ENCODE assay signal across 8 cellular contexts in genomic region chr14:103819503-103820307, GRCh38. TPM values are rescaled to one million over a fixed set of nuclear protein-coding genes. Genes with fewer than 3 reads are reported as not detected.
DNase-seq lines count a peak whose midpoint lies in the region; ATAC-seq, FAIRE-seq and TF ChIP-seq lines count a peak whose summit lies in the region.

No MANE protein-coding gene starts in this region.

- peak; percentile 77 for DNase-seq in COLO829 (ENCODE audit: low spot score)
- peak; percentile 86 for DNase-seq in NCI-H2107 (lab: John Stamatoyannopoulos, UW)
- peak; percentile 45 for DNase-seq in dermis blood vessel endothelial cell
- DNase-seq in mesothelial cell of epicardium (ENCODE audit: low spot score in 2 of 2, unreplicated experiment in 2 of 2) = no peak
- DNase-seq in RCC 7860 (ENCODE audit: low spot score) = no peak
- DNase-seq in activated CD4-positive, alpha-beta T cell treated with anti-CD3 and anti-CD28 coated beads, Interleukin-2, amount 10 ng/mL, durations not matched to agents 24 days and 14 days = no peak

- intact Hi-C loops in activated CD4-positive, alpha-beta T cell treated with anti-CD3 and anti-CD28 coated beads, Interleukin-2, amount 10 ng/mL, durations not matched to agents 24 days and 14 days (cut with micrococcal nuclease) = no loop called here

- H3K4me3 Mint-ChIP-seq in mesothelial cell of epicardium = no peak overlapping the region
- H3K4me3 Mint-ChIP-seq in activated CD4-positive, alpha-beta T cell treated with anti-CD3 and anti-CD28 coated beads, Interleukin-2, amount 10 ng/mL, durations not matched to agents 24 days and 14 days = no peak overlapping the region

- ATAC-seq in GM19467 (IDR thresholded peaks at IDR 0.05; ENCODE audit: unreplicated experiment) (no peak), GM21723 (IDR thresholded peaks at IDR 0.05; ENCODE audit: unreplicated experiment) (no peak)

- peak overlapping the region; percentile 64 for H3K27ac Mint-ChIP-seq in mesothelial cell of epicardium
- H3K27ac Mint-ChIP-seq in activated CD4-positive, alpha-beta T cell treated with anti-CD3 and anti-CD28 coated beads, Interleukin-2, amount 10 ng/mL, durations not matched to agents 24 days and 14 days = no peak overlapping the region

- H3K9me3 Mint-ChIP-seq in mesothelial cell of epicardium = peaks cover 4% of the 10 kb centered on the region
- H3K9me3 Mint-ChIP-seq in activated CD4-positive, alpha-beta T cell treated with anti-CD3 and anti-CD28 coated beads, Interleukin-2, amount 10 ng/mL, durations not matched to agents 24 days and 14 days = no peaks in the 10 kb centered on the region

- TF ChIP-seq CTCF in mesothelial cell of epicardium (IDR thresholded peaks at IDR 0.05; ENCODE audit: unreplicated experiment) = no peak

- H3K4me1 Mint-ChIP-seq in mesothelial cell of epicardium = peaks cover 35% of the 10 kb centered on the region
- peaks cover 4% of the 10 kb centered on the region for H3K4me1 Mint-ChIP-seq in activated CD4-positive, alpha-beta T cell treated with anti-CD3 and anti-CD28 coated beads, Interleukin-2, amount 10 ng/mL, durations not matched to agents 24 days and 14 days

- H3K36me3 Mint-ChIP-seq in mesothelial cell of epicardium = peaks cover under 1% of the 10 kb centered on the region
- no peaks in the 10 kb centered on the region for H3K36me3 Mint-ChIP-seq in activated CD4-positive, alpha-beta T cell treated with anti-CD3 and anti-CD28 coated beads, Interleukin-2, amount 10 ng/mL, durations not matched to agents 24 days and 14 days (ENCODE audit: low read depth)

- no peak for FAIRE-seq in RCC 7860 (lab: Jason Lieb, UNC)

- H3K27me3 Mint-ChIP-seq in mesothelial cell of epicardium (ENCODE audit: low read depth) = no peaks in the 10 kb centered on the region
- H3K27me3 Mint-ChIP-seq in activated CD4-positive, alpha-beta T cell treated with anti-CD3 and anti-CD28 coated beads, Interleukin-2, amount 10 ng/mL, durations not matched to agents 24 days and 14 days = peaks cover 7% of the 10 kb centered on the region

RNA-seq across cellular contexts. Expression of gene PPP1R13B, which starts 27.7 kb away (rescaled TPM):
- total RNA-seq in dermis blood vessel endothelial cell = 20.9 and 27.5 TPM in 2 replicates
- 44.5 to 53.0 TPM (median 49.1 TPM) in 3 replicates for total RNA-seq in mesothelial cell of epicardium
- 8.6 and 8.8 TPM in 2 replicates for total RNA-seq in activated CD4-positive, alpha-beta T cell treated with anti-CD3 and anti-CD28 coated beads, Interleukin-2, amount 10 ng/mL, durations not matched to agents 24 days and 14 days

Comparison
In these comparisons a context has a peak if more than half of its experiments do, and no peak if none do; other contexts are left out.
1. DNase-seq: peak in COLO829 (single experiment), NCI-H2107 (single experiment) and dermis blood vessel endothelial cell (single experiment); none in mesothelial cell of epicardium (0 of 2), RCC 7860 (single experiment) and activated CD4-positive, alpha-beta T cell treated with anti-CD3 and anti-CD28 coated beads, Interleukin-2, amount 10 ng/mL, durations not matched to agents 24 days and 14 days (single experiment).